ENCODE assay signal across 25 cellular contexts in the genomic region with DNA sequence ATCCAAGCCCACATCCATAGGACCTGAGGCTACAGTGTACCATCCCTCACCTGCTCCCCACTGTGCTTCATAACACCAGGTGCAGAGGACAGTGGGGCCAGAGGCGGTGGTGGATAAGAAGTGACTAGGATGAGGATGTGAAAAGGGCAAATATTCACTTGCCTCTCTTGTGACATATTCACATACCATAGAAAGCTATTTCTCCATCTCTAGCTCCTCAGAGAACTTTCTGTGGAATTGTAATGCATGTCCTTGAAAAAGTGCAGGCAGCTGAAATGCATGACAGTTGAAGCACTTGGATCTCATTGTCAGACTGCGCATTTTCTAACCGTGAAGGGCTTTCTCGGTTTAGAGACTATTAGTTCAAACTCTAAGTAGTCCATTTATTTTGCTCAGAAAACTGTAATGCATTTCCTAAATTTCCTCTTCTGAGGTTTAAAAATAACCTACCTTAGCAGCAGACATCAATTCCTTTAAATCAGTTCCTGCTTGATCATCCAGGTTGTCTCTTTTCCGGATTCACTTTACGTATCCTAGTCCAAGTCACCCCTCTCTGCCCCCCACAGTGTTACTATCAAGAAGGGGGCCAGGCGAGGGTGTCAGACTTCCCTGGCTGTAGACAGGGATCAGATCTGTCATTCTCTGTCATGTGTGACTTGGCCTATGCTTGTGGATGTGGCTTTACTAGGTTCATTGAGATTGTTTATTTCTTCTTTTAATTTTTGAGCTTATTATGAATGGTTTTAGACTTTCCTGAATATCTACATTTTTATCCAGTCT.
DNase-seq lines count a peak whose midpoint lies in the region; ATAC-seq and TF ChIP-seq lines count a peak whose summit lies in the region.
"Had no signal": no experiment of that assay in that cellular context is flagged by ENCODE, and none has a peak within 500 bp of the region (broad histone marks: within the 10 kb centered on the region; RNA-seq: fewer than 3 reads in every experiment).

No MANE protein-coding gene starts in this region.

- H3K27me3 Mint-ChIP-seq in activated CD8-positive, alpha-beta memory T cell treated with anti-CD3 and anti-CD28 coated beads, Interleukin-2, amount 10 ng/mL, durations not matched to agents 7 days and 5 days, result no peaks in the 10 kb centered on the region
- peaks cover 0 to 16% of the 10 kb centered on the region in 2 donors for H3K27me3 Mint-ChIP-seq in CD8-positive, alpha-beta memory T cell
- H3K27me3 Mint-ChIP-seq: B cell had no signal

- DNase-seq in activated CD8-positive, alpha-beta memory T cell treated with anti-CD3 and anti-CD28 coated beads, Interleukin-2, amount 10 ng/mL, durations not matched to agents 7 days and 5 days, result peak; percentile 33
- no peak for DNase-seq in activated CD8-positive, alpha-beta memory T cell treated with anti-CD3 and anti-CD28 coated beads for 24 hours
- no peak for DNase-seq in SJSA1 (ENCODE audit: low read depth in 1 of 2, low spot score in 2 of 2)
- DNase-seq in fibroblast of peridontal ligament (ENCODE audit: extremely low read depth), result peak; percentile 53
- DNase-seq in CD8-positive, alpha-beta memory T cell, result no peak
- DNase-seq in aorta, result no peak
- no peak for DNase-seq in BE2C
- DNase-seq: 8988T; H9; KBM-7; MM.1S; NCI-H1048; NCI-H1436; NCI-H187 treated with DMSO at 0.1 percent for 48 hours; NCI-H2107; NCI-H2227 treated with DMSO at 0.1 percent for 48 hours; NCI-H510A treated with DMSO at 0.1 percent for 48 hours; NCI-H748 treated with DMSO at 0.1 percent for 48 hours; NK-92 treated with Interleukin-12 subunit alpha and Interleukin-12 subunit beta, amount 100 ng/mL, for 24 hours; Peyer's patch; SJCRH30 had no signal

- intact Hi-C loops in aorta (cut with DNase I), result loop anchor here (5.0 to 10.0 kb wide), 3 partner anchors 392 to 642 kb away; no protein-coding TSS in a partner anchor

- no peak overlapping the region for H3K4me2 ChIP-seq in skeletal muscle satellite cell (ENCODE audit: low read length)

- POLR2A ChIA-PET in CD8-positive, alpha-beta memory T cell (lab: Charles Lee), result no interaction called here

- no peak overlapping the region for H3K27ac Mint-ChIP-seq in activated CD8-positive, alpha-beta memory T cell treated with anti-CD3 and anti-CD28 coated beads, Interleukin-2, amount 10 ng/mL, durations not matched to agents 7 days and 5 days
- peak overlapping the region in 1 of 8 donors; percentile 6 for H3K27ac Mint-ChIP-seq in CD8-positive, alpha-beta memory T cell
- H3K27ac Mint-ChIP-seq: B cell, H9 had no signal

- no peak for ATAC-seq in activated CD8-positive, alpha-beta memory T cell treated with anti-CD3 and anti-CD28 coated beads, Interleukin-2, amount 10 ng/mL, durations not matched to agents 7 days and 5 days
- no peak for ATAC-seq in aorta (ENCODE audit: low FRiP score)
- ATAC-seq: HepG2 had no signal

- H3K27ac ChIP-seq in SJSA1 (peak overlapping the region; percentile 98; the same call in 1 of the 2 replicates), aorta (ENCODE audit: low read depth in 1 of 2, low read length in 2 of 2) (no peak overlapping the region)
- H3K27ac ChIP-seq in CD8-positive, alpha-beta memory T cell (ENCODE audit: low read depth, low read length), result no peak overlapping the region
- H3K27ac ChIP-seq: HL-60, Peyer's patch, SJCRH30 had no signal

- TF ChIP-seq CTCF in BE2C (IDR thresholded peaks at IDR 0.05; ENCODE audit: low read depth, low read length), result no peak

- H3K9me3 Mint-ChIP-seq in activated CD8-positive, alpha-beta memory T cell treated with anti-CD3 and anti-CD28 coated beads, Interleukin-2, amount 10 ng/mL, durations not matched to agents 7 days and 5 days (ENCODE audit: low read depth), result no peaks in the 10 kb centered on the region
- peaks cover 0 to 5% (median 0%) of the 10 kb centered on the region in 5 donors for H3K9me3 Mint-ChIP-seq in CD8-positive, alpha-beta memory T cell
- H3K9me3 Mint-ChIP-seq: H9 had no signal

- CTCF ChIA-PET in activated CD8-positive, alpha-beta memory T cell treated with anti-CD3 and anti-CD28 coated beads, Interleukin-2, amount 10 ng/mL, durations not matched to agents 7 days and 5 days (lab: Charles Lee), result interaction anchor here (1.2 to 1.3 kb wide), 2 partner anchors 10 to 40 kb away, joined by 3 read pairs; no protein-coding TSS in a partner anchor
- CTCF ChIA-PET in CD8-positive, alpha-beta memory T cell (lab: Charles Lee), result interaction anchor here (1.3 kb wide), 1 partner anchor 8 kb away, joined by 3 read pairs; no protein-coding TSS in a partner anchor

- H3K36me3 Mint-ChIP-seq in activated CD8-positive, alpha-beta memory T cell treated with anti-CD3 and anti-CD28 coated beads, Interleukin-2, amount 10 ng/mL, durations not matched to agents 7 days and 5 days, result no peaks in the 10 kb centered on the region
- no peaks in the 10 kb centered on the region for H3K36me3 Mint-ChIP-seq in CD8-positive, alpha-beta memory T cell

- H3K4me3 ChIP-seq in SJSA1 (no peak overlapping the region), skeletal muscle satellite cell (ENCODE audit: low read length) (no peak overlapping the region), aorta (ENCODE audit: low read length in 2 of 2) (no peak overlapping the region), BE2C (ENCODE audit: low read depth, low read length) (no peak overlapping the region)
- no peak overlapping the region for H3K4me3 ChIP-seq in CD8-positive, alpha-beta memory T cell (ENCODE audit: low read length)
- H3K4me3 ChIP-seq: Peyer's patch, SJCRH30 had no signal

- 89 to 92% methylated on average over 7 of the region's 7 CpGs for WGBS in aorta, 2 donors

- peaks cover 16% of the 10 kb centered on the region for H3K4me1 Mint-ChIP-seq in activated CD8-positive, alpha-beta memory T cell treated with anti-CD3 and anti-CD28 coated beads, Interleukin-2, amount 10 ng/mL, durations not matched to agents 7 days and 5 days
- H3K4me1 Mint-ChIP-seq in CD8-positive, alpha-beta memory T cell, result no peaks in the 10 kb centered on the region
- H3K4me1 Mint-ChIP-seq: B cell had no signal

- H3K4me1 ChIP-seq in SJSA1 (replicated peaks) (peaks cover 28% of the 10 kb centered on the region), skeletal muscle satellite cell (ENCODE audit: control insufficient read depth, insufficient read depth, low read length) (peaks cover 36% of the 10 kb centered on the region), aorta (ENCODE audit: control insufficient read depth in 1 of 2, insufficient read depth in 2 of 2, low read length in 2 of 2) (no peaks in the 10 kb centered on the region), BE2C (no peaks in the 10 kb centered on the region)
- no peaks in the 10 kb centered on the region for H3K4me1 ChIP-seq in CD8-positive, alpha-beta memory T cell (ENCODE audit: insufficient read depth, low read length)
- H3K4me1 ChIP-seq: Peyer's patch, SJCRH30 had no signal

- H3K4me3 Mint-ChIP-seq in activated CD8-positive, alpha-beta memory T cell treated with anti-CD3 and anti-CD28 coated beads, Interleukin-2, amount 10 ng/mL, durations not matched to agents 7 days and 5 days, result no peak overlapping the region
- no peak overlapping the region for H3K4me3 Mint-ChIP-seq in CD8-positive, alpha-beta memory T cell
- H3K4me3 Mint-ChIP-seq: B cell had no signal

- no peaks in the 10 kb centered on the region for H3K36me3 ChIP-seq in SJSA1
- H3K36me3 ChIP-seq in skeletal muscle satellite cell (ENCODE audit: insufficient read depth, low read length), result no peaks in the 10 kb centered on the region
- no peaks in the 10 kb centered on the region for H3K36me3 ChIP-seq in CD8-positive, alpha-beta memory T cell (ENCODE audit: insufficient read depth, low read length)
- no peaks in the 10 kb centered on the region for H3K36me3 ChIP-seq in aorta (ENCODE audit: control insufficient read depth in 1 of 2, insufficient read depth in 2 of 2, low read length in 1 of 2)
- no peaks in the 10 kb centered on the region for H3K36me3 ChIP-seq in BE2C
- H3K36me3 ChIP-seq: Peyer's patch, SJCRH30 had no signal

- H3K27me3 ChIP-seq in SJSA1 (replicated peaks), result no peaks in the 10 kb centered on the region
- H3K27me3 ChIP-seq in skeletal muscle satellite cell (ENCODE audit: control insufficient read depth, insufficient read depth, low read length), result no peaks in the 10 kb centered on the region
- H3K27me3 ChIP-seq in CD8-positive, alpha-beta memory T cell (ENCODE audit: insufficient read depth, low read length, poor library complexity, severe bottlenecking), result no peaks in the 10 kb centered on the region
- H3K27me3 ChIP-seq in aorta (ENCODE audit: control insufficient read depth in 1 of 2, insufficient read depth in 2 of 2, low read length in 1 of 2), result no peaks in the 10 kb centered on the region
- no peaks in the 10 kb centered on the region for H3K27me3 ChIP-seq in BE2C
- H3K27me3 ChIP-seq: Peyer's patch, SJCRH30 had no signal

- H3K9ac ChIP-seq in skeletal muscle satellite cell (ENCODE audit: low read depth, low read length), result peak overlapping the region; percentile 91

- H3K9me3 ChIP-seq in SJSA1 (replicated peaks) (no peaks in the 10 kb centered on the region), skeletal muscle satellite cell (replicated peaks; ENCODE audit: low read length) (no peaks in the 10 kb centered on the region), aorta (ENCODE audit: control insufficient read depth, low read length) (no peaks in the 10 kb centered on the region), BE2C (no peaks in the 10 kb centered on the region; the same call in 1 of the 2 replicates)
- H3K9me3 ChIP-seq in CD8-positive, alpha-beta memory T cell (ENCODE audit: low read length), result no peaks in the 10 kb centered on the region
- H3K9me3 ChIP-seq: Peyer's patch, SJCRH30 had no signal

Comparison
In these comparisons a context has a peak if more than half of its experiments do, and no peak if none do; other contexts are left out.
1. DNase-seq: peak in activated CD8-positive, alpha-beta memory T cell treated with anti-CD3 and anti-CD28 coated beads, Interleukin-2, amount 10 ng/mL, durations not matched to agents 7 days and 5 days (single experiment) and fibroblast of peridontal ligament (single experiment); none in activated CD8-positive, alpha-beta memory T cell treated with anti-CD3 and anti-CD28 coated beads for 24 hours (single experiment), SJSA1 (0 of 2), CD8-positive, alpha-beta memory T cell (0 of 5), aorta (0 of 2) and BE2C (single experiment).